ENCODE assay signal across 14 cellular contexts in genomic region chr4:144016048-144016605, GRCh38. TPM values are rescaled to one million over a fixed set of nuclear protein-coding genes. Genes with fewer than 3 reads are reported as not detected.
"Had no signal": no experiment of that assay in that cellular context is flagged by ENCODE, and none has a peak within 500 bp of the region (broad histone marks: within the 10 kb centered on the region; RNA-seq: fewer than 3 reads in every experiment).

No MANE protein-coding gene starts in this region.

RNA-seq across cellular contexts. Expression of gene GYPB, which starts 3.1 kb away (rescaled TPM):
- total RNA-seq: natural killer cell treated with Interleukin-12 subunit alpha and Interleukin-12 subunit beta and Interleukin-15 and Interleukin-18, amount 100 ng/mL, for 72 hours; neural crest cell; omental fat pad; osteocyte; pancreas; prostate gland; pulmonary artery endothelial cell; right atrium auricular region; smooth muscle cell; suprapubic skin; testis; transverse colon; upper lobe of right lung had no signal
- polyA plus RNA-seq: pancreas, urinary bladder had no signal
